ENCODE assay signal across 8 cellular contexts in the genomic region with DNA sequence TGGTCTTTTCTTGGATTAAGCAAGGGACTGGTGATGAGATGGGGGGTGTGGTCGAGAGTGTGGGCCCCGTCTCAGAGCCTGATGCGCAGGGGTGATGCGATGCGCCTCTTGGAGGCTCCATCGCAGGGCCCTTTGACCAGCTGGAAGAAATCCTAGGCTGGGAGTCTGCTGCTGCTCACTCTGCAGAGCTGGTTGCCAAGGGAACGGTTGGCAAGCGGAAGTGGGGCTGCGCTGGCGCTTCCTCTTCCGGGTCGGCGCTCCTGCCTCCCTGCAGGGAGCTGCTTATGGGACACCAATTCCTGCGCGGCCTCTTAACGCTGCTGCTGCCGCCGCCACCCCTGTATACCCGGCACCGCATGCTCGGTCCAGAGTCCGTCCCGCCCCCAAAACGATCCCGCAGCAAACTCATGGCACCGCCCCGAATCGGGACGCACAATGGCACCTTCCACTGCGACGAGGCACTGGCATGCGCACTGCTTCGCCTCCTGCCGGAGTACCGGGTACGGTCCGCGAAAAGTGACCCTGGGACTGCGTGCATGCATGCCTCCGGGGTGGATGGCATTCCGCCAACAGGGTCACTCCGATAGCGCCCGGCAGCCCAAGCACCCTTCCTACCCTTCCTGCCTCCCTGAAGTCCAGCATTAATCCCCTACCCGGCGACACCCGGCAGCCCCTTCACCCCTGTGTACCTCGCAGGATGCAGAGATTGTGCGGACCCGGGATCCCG. TPM values are rescaled to one million over a fixed set of nuclear protein-coding genes. Genes with fewer than 3 reads are reported as not detected.
DNase-seq lines count a peak whose midpoint lies in the region; ATAC-seq, FAIRE-seq and TF ChIP-seq lines count a peak whose summit lies in the region.

A gene with protein sequence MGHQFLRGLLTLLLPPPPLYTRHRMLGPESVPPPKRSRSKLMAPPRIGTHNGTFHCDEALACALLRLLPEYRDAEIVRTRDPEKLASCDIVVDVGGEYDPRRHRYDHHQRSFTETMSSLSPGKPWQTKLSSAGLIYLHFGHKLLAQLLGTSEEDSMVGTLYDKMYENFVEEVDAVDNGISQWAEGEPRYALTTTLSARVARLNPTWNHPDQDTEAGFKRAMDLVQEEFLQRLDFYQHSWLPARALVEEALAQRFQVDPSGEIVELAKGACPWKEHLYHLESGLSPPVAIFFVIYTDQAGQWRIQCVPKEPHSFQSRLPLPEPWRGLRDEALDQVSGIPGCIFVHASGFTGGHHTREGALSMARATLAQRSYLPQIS (plus strand): TSS at position 242 of the 727 bp plus-strand sequence. CDS start 43 bp downstream, at position 285.

- H3K4me3 ChIP-seq in BLaER1 treated with 17β-estradiol and CSF1 and Interleukin-3, amounts not matched to agents 10 nM and 100 nM: peak within 1 kb of the TSS; percentile 65 to 96 (median 87)
- H3K4me3 ChIP-seq in dorsolateral prefrontal cortex: peak within 1 kb of the TSS; percentile 53 to 99 (median 88)
- peak within 1 kb of the TSS; percentile 73 to 98 (median 85) for H3K4me3 ChIP-seq in right lobe of liver

- WGBS in right lobe of liver (ENCODE audit: insufficient coverage, low coverage, low lambda C conversion rate, missing lambda C conversion rate): 2% methylated on average over 13 of the region's 51 CpGs

- peak within 1 kb of the TSS; percentile 63 to 95 (median 78) for H3K27ac ChIP-seq in BLaER1 treated with 17β-estradiol and CSF1 and Interleukin-3, amounts not matched to agents 10 nM and 100 nM
- peak within 1 kb of the TSS in 58 of 59 donors; percentile 3 to 91 (median 74) for H3K27ac ChIP-seq in dorsolateral prefrontal cortex
- peak within 1 kb of the TSS in 2 of 3 donors; percentile 54 to 74 for H3K27ac ChIP-seq in right lobe of liver

- H3K9me3 ChIP-seq in BLaER1 treated with 17β-estradiol and CSF1 and Interleukin-3, amounts not matched to agents 10 nM and 100 nM (replicated peaks in 1 of 11): no peaks in the 10 kb centered on the region
- no peaks in the 10 kb centered on the region for H3K9me3 ChIP-seq in right lobe of liver

- no peaks in the 10 kb centered on the region for H3K27me3 ChIP-seq in BLaER1 treated with 17β-estradiol and CSF1 and Interleukin-3, amounts not matched to agents 10 nM and 100 nM
- H3K27me3 ChIP-seq in dorsolateral prefrontal cortex: no peaks in the 10 kb centered on the region
- H3K27me3 ChIP-seq in right lobe of liver: no peaks in the 10 kb centered on the region

- FAIRE-seq in GM19239 (lab: Jason Lieb, UNC): peak; percentile 87

- H3K36me3 ChIP-seq in BLaER1 treated with 17β-estradiol and CSF1 and Interleukin-3, amounts not matched to agents 10 nM and 100 nM: peaks cover 24 to 70% (median 52%) of the 10 kb centered on the region in 11 experiments
- H3K36me3 ChIP-seq in right lobe of liver: peaks cover 0 to 22% (median 10%) of the 10 kb centered on the region in 4 donors

- H3K4me2 ChIP-seq in BLaER1 treated with 17β-estradiol and CSF1 and Interleukin-3, amounts not matched to agents 10 nM and 100 nM: peak within 1 kb of the TSS; percentile 87 to 99 (median 94)

- DNase-seq in GM19239 (ENCODE audit: insufficient read length, low spot score) (peak; percentile 84), NCI-H748 (lab: John Stamatoyannopoulos, UW; ENCODE audit: unreplicated experiment) (peak; percentile 94), dorsolateral prefrontal cortex (peak; percentile 82 to 97 (median 92)), right lobe of liver (peak; percentile 91 to 96 (median 96))
- peak; percentile 73 to 77 for DNase-seq in activated CD4-positive, alpha-beta T cell treated with anti-CD3 and anti-CD28 coated beads, Interleukin-2, amount 50 U/mL, for 4 hours
- DNase-seq in stimulated activated CD4-positive, alpha-beta T cell treated with anti-CD3 and anti-CD28 coated beads, Interleukin-4, amount 100 ng/mL, for 24 hours: peak; percentile 86

- ATAC-seq in HG03469 (IDR thresholded peaks at IDR 0.05; ENCODE audit: unreplicated experiment) (peak; percentile 43), right lobe of liver (peak; percentile 87 to 92 (median 92))

- H3K9ac ChIP-seq in BLaER1 treated with 17β-estradiol and CSF1 and Interleukin-3, amounts not matched to agents 10 nM and 100 nM: peak within 1 kb of the TSS; percentile 79 to 97 (median 91)

- TF ChIP-seq CTCF in dorsolateral prefrontal cortex (IDR thresholded peaks at IDR 0.05 in 54 of 56, conservative IDR thresholded peaks at IDR 0.05 in 2 of 56; ENCODE audit: low read depth in 1 of 56, partially characterized antibody in 56 of 56) (peak in 46 of 56 donors; percentile 15 to 60 (median 36)), right lobe of liver (IDR thresholded peaks at IDR 0.05) (no peak)

- H3K4me1 ChIP-seq in BLaER1 treated with 17β-estradiol and CSF1 and Interleukin-3, amounts not matched to agents 10 nM and 100 nM: peaks cover 64 to 81% (median 78%) of the 10 kb centered on the region in 10 experiments
- peaks cover 0 to 22% (median 10%) of the 10 kb centered on the region in 4 donors for H3K4me1 ChIP-seq in right lobe of liver

- peaks cover 0 to 39% (median 14%) of the 10 kb centered on the region in 11 experiments; a peak in 12 of 22 replicates for H4K20me1 ChIP-seq in BLaER1 treated with 17β-estradiol and CSF1 and Interleukin-3, amounts not matched to agents 10 nM and 100 nM

- TF ChIP-seq POLR2A in right lobe of liver (IDR thresholded peaks at IDR 0.05): peak; percentile 68

- intact Hi-C loops in dorsolateral prefrontal cortex (cut with DNase I): loop anchor here (2.0 to 10.0 kb wide), 2 partner anchors 21 to 225 kb away; a partner anchor contains a TSS
- intact Hi-C loops in right lobe of liver (cut with DNase I): no loop called here

RNA-seq across cellular contexts. Expression of the gene that starts here (rescaled TPM):
- total RNA-seq in dorsolateral prefrontal cortex: 10 to 100 TPM; 43.4 to 98.9 (median 69.5) TPM
- total RNA-seq in right lobe of liver: 10 to 100 TPM; 17.6 to 27.1 (median 20.8) TPM

Comparison
In these comparisons a context has a peak if more than half of its experiments do, and no peak if none do; other contexts are left out.
1. Peak in every context shown above with its lines: DNase-seq, ATAC-seq, H3K4me3 ChIP-seq and H3K27ac ChIP-seq.
2. CTCF ChIP-seq: peak in dorsolateral prefrontal cortex (46 of 56); none in right lobe of liver (0 of 4).
3. intact Hi-C loops: an anchor here in dorsolateral prefrontal cortex (2.0 to 10.0 kb wide); none called in right lobe of liver.